ENCODE assay signal across 32 cellular contexts in the genomic region with DNA sequence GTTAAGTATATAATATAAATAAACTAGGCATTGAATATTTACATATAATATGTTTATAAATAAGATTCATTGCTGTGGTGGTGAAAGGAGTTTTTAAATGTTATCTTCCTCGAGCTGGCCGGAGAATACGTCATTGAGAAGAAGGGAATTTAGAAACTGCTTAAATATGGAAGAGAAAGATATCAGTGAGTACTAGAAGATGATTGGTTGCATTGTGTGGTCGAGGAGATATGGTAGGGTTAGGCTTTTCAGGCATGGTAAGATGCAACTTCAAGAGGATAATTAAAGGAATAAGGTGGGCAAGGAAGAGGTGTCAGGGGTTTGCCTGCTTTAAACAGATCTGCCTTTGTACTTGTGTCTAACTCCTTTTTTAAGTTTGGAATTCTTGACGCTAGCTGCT.
"Had no signal": no experiment of that assay in that cellular context is flagged by ENCODE, and none has a peak within 500 bp of the region (broad histone marks: within the 10 kb centered on the region; RNA-seq: fewer than 3 reads in every experiment).

No MANE protein-coding gene starts in this region.

- H3K27ac ChIP-seq: body of pancreas, colonic mucosa, epithelial cell of prostate had no signal

- H3K9me3 ChIP-seq: adrenal gland, body of pancreas, colonic mucosa had no signal

- H3K36me3 Mint-ChIP-seq: activated CD4-positive, alpha-beta memory T cell treated with anti-CD3 and anti-CD28 coated beads for 36 hours; activated naive CD8-positive, alpha-beta T cell treated with anti-CD3 and anti-CD28 coated beads for 36 hours had no signal

- H3K4me1 Mint-ChIP-seq: activated CD4-positive, alpha-beta T cell treated with anti-CD3 and anti-CD28 coated beads, Interleukin-2, amount 10 ng/mL, durations not matched to agents 24 days and 14 days; activated naive CD4-positive, alpha-beta T cell treated with anti-CD3 and anti-CD28 coated beads, Interleukin-2, amount 50 U/mL, for 24 hours; activated naive CD8-positive, alpha-beta T cell treated with anti-CD3 and anti-CD28 coated beads, Interleukin-2, amount 50 U/mL, for 24 hours had no signal

- H3K27me3 Mint-ChIP-seq: activated CD4-positive, alpha-beta memory T cell treated with anti-CD3 and anti-CD28 coated beads for 36 hours; activated CD4-positive, alpha-beta T cell treated with anti-CD3 and anti-CD28 coated beads for 36 hours; activated CD4-positive, alpha-beta T cell treated with anti-CD3 and anti-CD28 coated beads, Interleukin-2, amount 10 ng/mL, durations not matched to agents 24 days and 14 days; activated CD8-positive, alpha-beta memory T cell treated with anti-CD3 and anti-CD28 coated beads, Interleukin-2, amount 10 ng/mL, durations not matched to agents 7 days and 5 days; activated naive CD4-positive, alpha-beta T cell treated with anti-CD3 and anti-CD28 coated beads, Interleukin-2, amount 50 U/mL, for 24 hours; activated naive CD8-positive, alpha-beta T cell treated with anti-CD3 and anti-CD28 coated beads for 36 hours; activated naive CD8-positive, alpha-beta T cell treated with anti-CD3 and anti-CD28 coated beads, Interleukin-2, amount 50 U/mL, for 24 hours; T-helper 17 cell had no signal

- H3K4me3 ChIP-seq: adrenal gland, body of pancreas, colonic mucosa had no signal

- ATAC-seq: activated CD4-positive, alpha-beta T cell treated with anti-CD3 and anti-CD28 coated beads for 36 hours; activated CD8-positive, alpha-beta memory T cell treated with anti-CD3 and anti-CD28 coated beads, Interleukin-2, amount 10 ng/mL, durations not matched to agents 7 days and 5 days; activated CD8-positive, alpha-beta T cell treated with anti-CD3 and anti-CD28 coated beads, Interleukin-2, amount 10 ng/mL, durations not matched to agents 7 days and 5 days; activated naive CD8-positive, alpha-beta T cell treated with anti-CD3 and anti-CD28 coated beads, Interleukin-2, amount 50 U/mL, for 24 hours; body of pancreas; esophagus mucosa; T-helper 17 cell had no signal

- H3K27me3 ChIP-seq: adrenal gland, body of pancreas, colonic mucosa had no signal

- H3K4me3 Mint-ChIP-seq: activated CD4-positive, alpha-beta memory T cell treated with anti-CD3 and anti-CD28 coated beads for 36 hours; activated CD4-positive, alpha-beta T cell treated with anti-CD3 and anti-CD28 coated beads for 36 hours; activated CD4-positive, alpha-beta T cell treated with anti-CD3 and anti-CD28 coated beads, Interleukin-2, amount 10 ng/mL, durations not matched to agents 24 days and 14 days; activated CD8-positive, alpha-beta memory T cell treated with anti-CD3 and anti-CD28 coated beads, Interleukin-2, amount 10 ng/mL, durations not matched to agents 7 days and 5 days; activated CD8-positive, alpha-beta T cell treated with anti-CD3 and anti-CD28 coated beads, Interleukin-2, amount 10 ng/mL, durations not matched to agents 7 days and 5 days; activated naive CD4-positive, alpha-beta T cell treated with anti-CD3 and anti-CD28 coated beads for 36 hours; activated naive CD4-positive, alpha-beta T cell treated with anti-CD3 and anti-CD28 coated beads, Interleukin-2, amount 50 U/mL, for 24 hours; activated naive CD8-positive, alpha-beta T cell treated with anti-CD3 and anti-CD28 coated beads for 36 hours; activated naive CD8-positive, alpha-beta T cell treated with anti-CD3 and anti-CD28 coated beads, Interleukin-2, amount 50 U/mL, for 24 hours; activated T-helper 1 cell treated with anti-CD3 and anti-CD28 coated beads, Interleukin-12 subunit alpha, Interleukin-12 subunit beta, Interleukin-2, Interleukin-4 antibody, amounts not matched to agents 30 ng/mL and 10 ng/mL and 1 ng/mL, durations not matched to agents 14 hours and 24 hours and 36 hours; T-helper 17 cell; T-helper 2 cell treated with Interferon-gamma antibody and Interleukin-4, amounts not matched to agents 5 μg/mL and 100 μg/mL, for 36 hours had no signal

- H3K4me1 ChIP-seq: colonic mucosa had no signal

- H3K27ac Mint-ChIP-seq: activated CD4-positive, alpha-beta memory T cell treated with anti-CD3 and anti-CD28 coated beads for 36 hours; activated CD4-positive, alpha-beta T cell treated with anti-CD3 and anti-CD28 coated beads for 36 hours; activated CD4-positive, alpha-beta T cell treated with anti-CD3 and anti-CD28 coated beads, Interleukin-2, amount 10 ng/mL, durations not matched to agents 24 days and 14 days; activated CD8-positive, alpha-beta memory T cell treated with anti-CD3 and anti-CD28 coated beads, Interleukin-2, amount 10 ng/mL, durations not matched to agents 7 days and 5 days; activated CD8-positive, alpha-beta T cell treated with anti-CD3 and anti-CD28 coated beads, Interleukin-2, amount 10 ng/mL, durations not matched to agents 7 days and 5 days; activated naive CD4-positive, alpha-beta T cell treated with anti-CD3 and anti-CD28 coated beads for 36 hours; activated naive CD4-positive, alpha-beta T cell treated with anti-CD3 and anti-CD28 coated beads, Interleukin-2, amount 50 U/mL, for 24 hours; activated naive CD8-positive, alpha-beta T cell treated with anti-CD3 and anti-CD28 coated beads for 36 hours; activated naive CD8-positive, alpha-beta T cell treated with anti-CD3 and anti-CD28 coated beads, Interleukin-2, amount 50 U/mL, for 24 hours; activated T-helper 1 cell treated with anti-CD3 and anti-CD28 coated beads, Interleukin-12 subunit alpha, Interleukin-12 subunit beta, Interleukin-2, Interleukin-4 antibody, amounts not matched to agents 30 ng/mL and 10 ng/mL and 1 ng/mL, durations not matched to agents 14 hours and 24 hours and 36 hours; activated T-helper 2 cell treated with anti-CD3 and anti-CD28 coated beads, Interferon-gamma antibody, Interleukin-2, Interleukin-4, amounts not matched to agents 10 μg/mL and 5 μg/mL and 100 μg/mL, durations not matched to agents 14 hours and 24 hours and 36 hours; T-helper 17 cell; T-helper 2 cell treated with Interferon-gamma antibody and Interleukin-4, amounts not matched to agents 5 μg/mL and 100 μg/mL, for 36 hours had no signal

- H3K9me3 Mint-ChIP-seq: activated CD4-positive, alpha-beta memory T cell treated with anti-CD3 and anti-CD28 coated beads for 36 hours; activated CD4-positive, alpha-beta T cell treated with anti-CD3 and anti-CD28 coated beads, Interleukin-2, amount 10 ng/mL, durations not matched to agents 24 days and 14 days; activated naive CD4-positive, alpha-beta T cell treated with anti-CD3 and anti-CD28 coated beads for 36 hours; activated naive CD4-positive, alpha-beta T cell treated with anti-CD3 and anti-CD28 coated beads, Interleukin-2, amount 50 U/mL, for 24 hours; activated naive CD8-positive, alpha-beta T cell treated with anti-CD3 and anti-CD28 coated beads for 36 hours; activated naive CD8-positive, alpha-beta T cell treated with anti-CD3 and anti-CD28 coated beads, Interleukin-2, amount 50 U/mL, for 24 hours; activated T-helper 1 cell treated with anti-CD3 and anti-CD28 coated beads, Interleukin-12 subunit alpha, Interleukin-12 subunit beta, Interleukin-2, Interleukin-4 antibody, amounts not matched to agents 30 ng/mL and 10 ng/mL and 1 ng/mL, durations not matched to agents 14 hours and 24 hours and 36 hours; activated T-helper 2 cell treated with anti-CD3 and anti-CD28 coated beads, Interferon-gamma antibody, Interleukin-2, Interleukin-4, amounts not matched to agents 10 μg/mL and 5 μg/mL and 100 μg/mL, durations not matched to agents 14 hours and 24 hours and 36 hours; T-helper 2 cell treated with Interferon-gamma antibody and Interleukin-4, amounts not matched to agents 5 μg/mL and 100 μg/mL, for 36 hours had no signal

- DNase-seq: activated CD4-positive, alpha-beta memory T cell treated with anti-CD3 and anti-CD28 coated beads for 36 hours; activated CD4-positive, alpha-beta T cell treated with anti-CD3 and anti-CD28 coated beads for 36 hours; activated CD4-positive, alpha-beta T cell treated with anti-CD3 and anti-CD28 coated beads, Interleukin-2, amount 10 ng/mL, durations not matched to agents 24 days and 14 days; activated CD4-positive, CD25-positive, alpha-beta regulatory T cell; activated CD4-positive, CD25-positive, alpha-beta regulatory T cell treated with anti-CD3 and anti-CD28 coated beads, Interleukin-2, amount 50 U/mL, for 72 hours; activated CD8-positive, alpha-beta memory T cell treated with anti-CD3 and anti-CD28 coated beads, Interleukin-2, amount 10 ng/mL, durations not matched to agents 7 days and 5 days; activated CD8-positive, alpha-beta memory T cell treated with anti-CD3 and anti-CD28 coated beads, Interleukin-2, amount 50 U/mL, for 4 hours; activated CD8-positive, alpha-beta T cell treated with anti-CD3 and anti-CD28 coated beads, Interleukin-2, amount 10 ng/mL, durations not matched to agents 7 days and 5 days; activated effector memory CD4-positive, alpha-beta T cell treated with anti-CD3 and anti-CD28 coated beads, Interleukin-2, amount 50 U/mL, for 16 hours; activated naive CD4-positive, alpha-beta T cell treated with anti-CD3 and anti-CD28 coated beads for 36 hours; activated naive CD8-positive, alpha-beta T cell treated with anti-CD3 and anti-CD28 coated beads for 36 hours; activated naive CD8-positive, alpha-beta T cell treated with anti-CD3 and anti-CD28 coated beads, Interleukin-2, amount 50 U/mL, for 24 hours; activated T-cell treated with anti-CD3 and anti-CD28 coated beads, Interleukin-2, amount 50 U/mL, for 1 hour; activated T-cell treated with anti-CD3 and anti-CD28 coated beads, Interleukin-2, amount 50 U/mL, for 48 hours; adrenal gland; amygdala; aorta; body of pancreas; central memory CD4-positive, alpha-beta T cell; cerebellar nuclear complex; colonic mucosa; effector CD8-positive, alpha-beta T cell; foreskin fibroblast; head of caudate nucleus; T-helper 17 cell; T1000 had no signal

- H3K36me3 ChIP-seq: adrenal gland, colonic mucosa had no signal
